Comparison of ENCODE assay signal across 9 cellular contexts in the genomic region with DNA sequence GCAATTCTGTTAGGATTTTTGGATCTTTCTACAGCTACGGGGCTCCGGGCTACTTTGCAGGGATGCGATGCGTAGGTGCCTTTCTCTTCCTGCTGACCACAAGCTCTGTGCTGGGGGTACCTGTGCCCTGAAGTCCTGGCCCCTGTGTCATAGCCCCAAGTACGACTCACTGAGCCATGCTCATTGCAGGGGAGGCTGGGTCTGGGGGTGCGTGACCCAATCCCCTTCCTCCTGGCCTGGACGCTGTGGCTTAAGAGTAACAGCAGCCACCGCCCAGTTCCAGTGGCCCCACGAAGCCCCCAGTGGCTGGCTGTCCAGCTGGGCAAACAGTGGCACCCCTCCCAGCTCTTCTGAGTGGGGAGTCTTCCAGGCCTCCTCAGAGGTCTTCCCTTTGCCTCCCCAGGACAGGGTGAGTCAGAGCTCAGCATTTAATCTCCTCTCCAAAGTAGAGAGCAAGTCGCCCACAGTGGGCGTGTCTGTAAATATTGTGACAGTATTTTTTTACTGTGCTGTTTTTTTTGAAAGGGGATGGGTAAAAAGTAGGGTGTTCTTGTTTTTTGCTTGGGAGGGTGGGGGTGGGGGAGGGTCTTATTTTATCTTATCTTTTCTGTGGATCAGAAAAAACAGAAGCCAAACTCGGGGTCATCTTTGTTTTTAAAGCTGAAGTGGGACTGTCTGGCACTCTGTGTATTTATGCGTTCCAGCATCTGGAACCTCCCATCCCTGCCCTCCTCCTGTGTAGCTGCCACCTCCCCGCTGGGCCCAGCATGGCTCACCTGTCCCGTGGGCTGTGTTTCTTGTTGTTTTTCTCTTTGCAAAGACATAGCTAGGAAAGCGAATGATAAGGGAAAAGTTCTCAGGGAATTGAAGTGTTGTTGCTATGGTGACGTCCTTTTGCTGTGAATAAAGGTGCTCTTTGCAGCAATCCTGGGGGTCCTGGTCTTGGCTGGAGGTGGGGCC. TPM values are rescaled to one million over a fixed set of nuclear protein-coding genes. Genes with fewer than 3 reads are reported as not detected.
DNase-seq lines count a peak whose midpoint lies in the region; ATAC-seq and TF ChIP-seq lines count a peak whose summit lies in the region.
"Had no signal": no experiment of that assay in that cellular context is flagged by ENCODE, and none has a peak within 500 bp of the region (broad histone marks: within the 10 kb centered on the region; RNA-seq: fewer than 3 reads in every experiment).

No MANE protein-coding gene starts in this region.

- TF ChIP-seq CTCF in BE2C (IDR thresholded peaks at IDR 0.05; ENCODE audit: low read depth, low read length), result no peak

- peaks cover 29% of the 10 kb centered on the region for H3K4me1 ChIP-seq in BE2C

- peaks cover 35% of the 10 kb centered on the region for H3K36me3 ChIP-seq in BE2C
- H3K36me3 ChIP-seq: cardiac muscle cell had no signal

- ATAC-seq in HG03135 (IDR thresholded peaks at IDR 0.05; ENCODE audit: unreplicated experiment), result no peak
- ATAC-seq in HG03439 (IDR thresholded peaks at IDR 0.05; ENCODE audit: unreplicated experiment), result no peak
- ATAC-seq in HG03095 (IDR thresholded peaks at IDR 0.05; ENCODE audit: unreplicated experiment), result no peak

- no peak overlapping the region for H3K4me3 ChIP-seq in BE2C (ENCODE audit: low read depth, low read length)
- H3K4me3 ChIP-seq: cardiac muscle cell had no signal

- no peaks in the 10 kb centered on the region for H3K9me3 ChIP-seq in BE2C

- no peak for TF ChIP-seq POLR2A in erythroblast (IDR thresholded peaks at IDR 0.05; ENCODE audit: low read length)

- no peaks in the 10 kb centered on the region for H3K27me3 ChIP-seq in BE2C

- DNase-seq in BE2C (peak; percentile 7), HuH-7.5 (ENCODE audit: low spot score) (peak; percentile 92), erythroblast (lab: John Stamatoyannopoulos, UW) (peak; percentile 32 to 46)
- peak; percentile 59 for DNase-seq in activated CD4-positive, alpha-beta T cell treated with anti-CD3 and anti-CD28 coated beads for 48 hours
- peak; percentile 57 for DNase-seq in stimulated activated CD4-positive, alpha-beta T cell treated with anti-CD3 and anti-CD28 coated beads, Interleukin-4, amount 100 ng/mL, for 1 hour

RNA-seq across cellular contexts. Expression of gene LFNG, which starts 8.2 kb away (rescaled TPM):
- 1.6 TPM for polyA plus RNA-seq in BE2C (2012; ENCODE audit: insufficient read depth, insufficient read length, low read depth)

RNA-seq across cellular contexts. Expression of gene BRAT1, which starts 27.5 kb away (rescaled TPM):
- 77.4 TPM for polyA plus RNA-seq in BE2C (2012; ENCODE audit: insufficient read depth, insufficient read length, low read depth)

RNA-seq across cellular contexts. Expression of gene IQCE, which starts 31.0 kb away (rescaled TPM):
- 4.5 TPM for polyA plus RNA-seq in BE2C (2012; ENCODE audit: insufficient read depth, insufficient read length, low read depth)

RNA-seq across cellular contexts. Expression of gene GRIFIN, which starts 51.6 kb away (rescaled TPM):
- polyA plus RNA-seq in BE2C (2012; ENCODE audit: insufficient read depth, insufficient read length, low read depth), result not detected
- polyA plus RNA-seq: cardiac muscle cell had no signal

Comparison
In these comparisons a context has a peak if more than half of its experiments do, and no peak if none do; other contexts are left out.
1. DNase-seq: peak in every context shown above with its lines; median percentile 92 in HuH-7.5; 59 in activated CD4-positive, alpha-beta T cell treated with anti-CD3 and anti-CD28 coated beads for 48 hours; 57 in stimulated activated CD4-positive, alpha-beta T cell treated with anti-CD3 and anti-CD28 coated beads, Interleukin-4, amount 100 ng/mL, for 1 hour; 39 in erythroblast; 7 in BE2C.